Comparison of ENCODE assay signal across 24 cellular contexts in the genomic region with DNA sequence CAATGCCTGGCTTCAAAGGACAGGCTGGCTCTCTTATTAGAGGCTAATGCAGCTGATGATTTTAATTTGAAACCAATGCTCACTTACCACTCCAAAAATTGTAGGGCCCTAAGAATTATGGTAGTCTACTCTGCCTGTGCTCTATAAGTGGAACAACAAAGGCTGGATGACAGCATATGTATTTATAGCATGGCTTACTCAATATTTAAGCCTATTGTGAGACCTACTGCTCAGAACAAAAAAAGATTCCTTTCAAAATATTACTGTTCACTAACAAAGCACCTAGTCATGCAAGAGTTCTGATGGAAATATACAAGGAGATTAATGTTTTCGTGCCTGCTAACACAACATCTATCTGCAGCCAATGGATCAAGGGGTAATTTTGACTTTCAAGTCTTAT.
"Had no signal": no experiment of that assay in that cellular context is flagged by ENCODE, and none has a peak within 500 bp of the region (broad histone marks: within the 10 kb centered on the region; RNA-seq: fewer than 3 reads in every experiment).

No MANE protein-coding gene starts in this region.

- H3K27ac ChIP-seq: adrenal gland, ascending aorta, cardiac muscle cell, coronary artery, esophagus muscularis mucosa, left lung, testis, transverse colon, VCaP had no signal

- H3K9me3 ChIP-seq: adrenal gland, ascending aorta, testis, transverse colon had no signal

- H3K36me3 ChIP-seq: adrenal gland, ascending aorta, cardiac muscle cell, esophagus muscularis mucosa, left lung, transverse colon had no signal

- H3K27me3 ChIP-seq: adrenal gland, ascending aorta, cardiac muscle cell, esophagus muscularis mucosa, left lung, testis, transverse colon had no signal

- H3K4me3 ChIP-seq: adrenal gland, ascending aorta, cardiac muscle cell, coronary artery, esophagus muscularis mucosa, left lung, lung, testis, transverse colon had no signal

- H3K4me1 ChIP-seq: adrenal gland, ascending aorta, esophagus muscularis mucosa, left lung, testis, transverse colon had no signal

- ATAC-seq: effector memory CD8-positive, alpha-beta T cell; left lung; right cardiac atrium; stimulated activated naive CD8-positive, alpha-beta T cell treated with anti-CD3 and anti-CD28 coated beads, Interleukin-15, Interleukin-2, amounts not matched to agents 100 U/mL and 50 U/mL, for 24 hours; T-cell had no signal

- DNase-seq: activated CD4-positive, alpha-beta T cell treated with anti-CD3 and anti-CD28 coated beads for 4 hours; activated CD4-positive, alpha-beta T cell treated with anti-CD3 and anti-CD28 coated beads, Interleukin-2, amount 50 U/mL, for 4 hours; activated CD8-positive, alpha-beta memory T cell treated with anti-CD3 and anti-CD28 coated beads for 24 hours; activated effector memory CD4-positive, alpha-beta T cell treated with Interleukin-2 at 50 U/mL for 16 hours; activated naive CD4-positive, alpha-beta T cell treated with anti-CD3 and anti-CD28 coated beads for 36 hours; activated naive CD8-positive, alpha-beta T cell treated with anti-CD3 and anti-CD28 coated beads for 36 hours; adrenal gland; cerebellar nuclear complex; effector memory CD8-positive, alpha-beta T cell; left lung; mesendoderm; posterior cingulate gyrus; right cardiac atrium; stimulated activated CD4-positive, alpha-beta T cell treated with anti-CD3 and anti-CD28 coated beads, Interleukin-4, amount 100 ng/mL, for 1 hour; stimulated activated naive CD8-positive, alpha-beta T cell treated with anti-CD3 and anti-CD28 coated beads, Interleukin-15, Interleukin-2, amounts not matched to agents 100 U/mL and 50 U/mL, for 24 hours; T-cell; testis; transverse colon had no signal
